6 cellular contexts compared by ENCODE assay signal in genomic region chr16:88651276-88651988, GRCh38.
DNase-seq lines count a peak whose midpoint lies in the region; ATAC-seq and TF ChIP-seq lines count a peak whose summit lies in the region.

No MANE protein-coding gene starts in this region.

- H3K4me1 Mint-ChIP-seq in effector memory CD8-positive, alpha-beta T cell (ENCODE audit: low read depth in 2 of 2), result peaks cover 13 to 23% of the 10 kb centered on the region in 2 donors

- peaks cover 0 to 20% of the 10 kb centered on the region in 2 experiments; a peak in 2 of 3 replicates for H3K36me3 ChIP-seq in HEK293 (ENCODE audit: control insufficient read depth in 2 of 2, insufficient read depth in 1 of 2, low read length in 2 of 2)

- ATAC-seq in effector memory CD8-positive, alpha-beta T cell (replicated peaks), result peak; percentile 76

- H3K36me3 Mint-ChIP-seq in effector memory CD8-positive, alpha-beta T cell (ENCODE audit: insufficient read depth), result peaks cover 70% of the 10 kb centered on the region

- H3K4me1 ChIP-seq in HEK293 (ENCODE audit: control insufficient read depth, insufficient read depth, low read length), result peaks cover 7% of the 10 kb centered on the region; the same call in 1 of the 2 replicates

- H3K27me3 Mint-ChIP-seq in effector memory CD8-positive, alpha-beta T cell, result no peaks in the 10 kb centered on the region

- H3K4me3 ChIP-seq in HEK293 (ENCODE audit: low read depth, low read length) (peak overlapping the region; percentile 75), skeletal muscle cell (ENCODE audit: low read depth, low read length) (peak overlapping the region; percentile 60)

- no peak for TF ChIP-seq CTCF in HEK293 (tag by site-specific recombination; IDR thresholded peaks at IDR 0.05)

- no peak overlapping the region; the same call in 1 of the 2 replicates for H3K27ac ChIP-seq in HEK293 (ENCODE audit: extremely low read depth, low read depth, low read length)

- POLR2A ChIA-PET in HEK293 (lab: Yijun Ruan, JAX), result no interaction called here

- H3K9me3 ChIP-seq in HEK293 (ENCODE audit: control insufficient read depth, insufficient read depth, low read depth, low read length), result no peaks in the 10 kb centered on the region

- H3K27ac Mint-ChIP-seq in effector memory CD8-positive, alpha-beta T cell, result peak overlapping the region; percentile 92 to 97

- peak; percentile 90 for DNase-seq in CMK (ENCODE audit: low read depth)
- peak; percentile 42 for DNase-seq in SW480 (ENCODE audit: low spot score)
- DNase-seq in effector memory CD8-positive, alpha-beta T cell, result peak; percentile 75 to 81 (median 80)
- no peak for DNase-seq in skeletal muscle cell (ENCODE audit: low read depth)
- DNase-seq in superior temporal gyrus (ENCODE audit: extremely low spot score), result no peak

- H3K4me3 Mint-ChIP-seq in effector memory CD8-positive, alpha-beta T cell, result peak overlapping the region; percentile 89

- no peaks in the 10 kb centered on the region for H3K9me3 Mint-ChIP-seq in effector memory CD8-positive, alpha-beta T cell

- CTCF ChIA-PET in HEK293 (lab: Yijun Ruan, JAX), result no interaction called here

TF ChIP-seq in HEK293, 187 proteins besides CTCF, POLR2A, EP300 and RAD21 (continues in another document):
- TF ChIP-seq BCL11A (tag by site-specific recombination; IDR thresholded peaks at IDR 0.05; ENCODE audit: low read depth) (peak; percentile 52; the same call in 1 of the 2 replicates), GLI2 (tag by site-specific recombination; IDR thresholded peaks at IDR 0.05; ENCODE audit: borderline replicate concordance, low read depth) (no peak), HIC1 (tag by site-specific recombination; IDR thresholded peaks at IDR 0.05) (peak; percentile 21; the same call in 1 of the 2 replicates), OVOL3 (tag by site-specific recombination; IDR thresholded peaks at IDR 0.05) (no peak), ZNF16 (tag by site-specific recombination; IDR thresholded peaks at IDR 0.05; ENCODE audit: low read depth) (no peak), KLF17 (tag by site-specific recombination; IDR thresholded peaks at IDR 0.05) (0 out of 2 replicates have a peak, but pooled peaks have one; percentile 23), PBX3 (CRISPR knock-in tag; IDR thresholded peaks at IDR 0.05) (no peak), ZNF433 (tag by site-specific recombination; IDR thresholded peaks at IDR 0.05; ENCODE audit: low read depth) (no peak), ZBTB20 (tag by site-specific recombination; IDR thresholded peaks at IDR 0.05) (peak; percentile 30; the same call in 1 of the 2 replicates), ZXDB (tag by site-specific recombination; IDR thresholded peaks at IDR 0.05) (no peak), ZNF18 (tag by site-specific recombination; IDR thresholded peaks at IDR 0.05) (no peak), SP3 (tag by site-specific recombination; IDR thresholded peaks at IDR 0.05) (peak; percentile 22; the same call in 1 of the 2 replicates), ZSCAN18 (tag by site-specific recombination; IDR thresholded peaks at IDR 0.05) (no peak), ZNF280C (tag by site-specific recombination; IDR thresholded peaks at IDR 0.05) (no peak), ZNF660 (tag by site-specific recombination; IDR thresholded peaks at IDR 0.05) (0 out of 2 replicates have a peak, but pooled peaks have one; percentile 7), ZNF335 (tag by site-specific recombination; conservative IDR thresholded peaks at IDR 0.05) (peak; percentile 92), ZNF571 (tag by site-specific recombination; IDR thresholded peaks at IDR 0.05) (no peak), IKZF3 (tag by site-specific recombination; IDR thresholded peaks at IDR 0.05) (no peak), ZNF560 (tag by site-specific recombination; IDR thresholded peaks at IDR 0.05; ENCODE audit: borderline replicate concordance) (no peak), MEIS1 (CRISPR knock-in tag; IDR thresholded peaks at IDR 0.05; ENCODE audit: borderline replicate concordance) (no peak), ZIC2 (tag by site-specific recombination; IDR thresholded peaks at IDR 0.05) (peak; percentile 67)

Comparison
In these comparisons a context has a peak if more than half of its experiments do, and no peak if none do; other contexts are left out.
1. DNase-seq: peak in CMK (single experiment), SW480 (single experiment) and effector memory CD8-positive, alpha-beta T cell (3 of 3); none in skeletal muscle cell (single experiment) and superior temporal gyrus (single experiment).